In genomic region chr1:16014509-16015482, GRCh38 we compare ENCODE assay signal across 1 cellular context.
TF ChIP-seq lines count a peak whose summit lies in the region.

No MANE protein-coding gene starts in this region.

TF ChIP-seq in K562, 482 proteins besides CTCF, POLR2A, EP300 and RAD21 (continued from another document):
- TF ChIP-seq, protein P1, sequence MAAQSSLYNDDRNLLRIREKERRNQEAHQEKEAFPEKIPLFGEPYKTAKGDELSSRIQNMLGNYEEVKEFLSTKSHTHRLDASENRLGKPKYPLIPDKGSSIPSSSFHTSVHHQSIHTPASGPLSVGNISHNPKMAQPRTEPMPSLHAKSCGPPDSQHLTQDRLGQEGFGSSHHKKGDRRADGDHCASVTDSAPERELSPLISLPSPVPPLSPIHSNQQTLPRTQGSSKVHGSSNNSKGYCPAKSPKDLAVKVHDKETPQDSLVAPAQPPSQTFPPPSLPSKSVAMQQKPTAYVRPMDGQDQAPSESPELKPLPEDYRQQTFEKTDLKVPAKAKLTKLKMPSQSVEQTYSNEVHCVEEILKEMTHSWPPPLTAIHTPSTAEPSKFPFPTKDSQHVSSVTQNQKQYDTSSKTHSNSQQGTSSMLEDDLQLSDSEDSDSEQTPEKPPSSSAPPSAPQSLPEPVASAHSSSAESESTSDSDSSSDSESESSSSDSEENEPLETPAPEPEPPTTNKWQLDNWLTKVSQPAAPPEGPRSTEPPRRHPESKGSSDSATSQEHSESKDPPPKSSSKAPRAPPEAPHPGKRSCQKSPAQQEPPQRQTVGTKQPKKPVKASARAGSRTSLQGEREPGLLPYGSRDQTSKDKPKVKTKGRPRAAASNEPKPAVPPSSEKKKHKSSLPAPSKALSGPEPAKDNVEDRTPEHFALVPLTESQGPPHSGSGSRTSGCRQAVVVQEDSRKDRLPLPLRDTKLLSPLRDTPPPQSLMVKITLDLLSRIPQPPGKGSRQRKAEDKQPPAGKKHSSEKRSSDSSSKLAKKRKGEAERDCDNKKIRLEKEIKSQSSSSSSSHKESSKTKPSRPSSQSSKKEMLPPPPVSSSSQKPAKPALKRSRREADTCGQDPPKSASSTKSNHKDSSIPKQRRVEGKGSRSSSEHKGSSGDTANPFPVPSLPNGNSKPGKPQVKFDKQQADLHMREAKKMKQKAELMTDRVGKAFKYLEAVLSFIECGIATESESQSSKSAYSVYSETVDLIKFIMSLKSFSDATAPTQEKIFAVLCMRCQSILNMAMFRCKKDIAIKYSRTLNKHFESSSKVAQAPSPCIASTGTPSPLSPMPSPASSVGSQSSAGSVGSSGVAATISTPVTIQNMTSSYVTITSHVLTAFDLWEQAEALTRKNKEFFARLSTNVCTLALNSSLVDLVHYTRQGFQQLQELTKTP (IDR thresholded peaks at IDR 0.05; ENCODE audit: low read depth in 1 of 2, partially characterized antibody in 2 of 2) = no peak
- 0 out of 2 replicates have a peak, but pooled peaks have one; percentile 14 for TF ChIP-seq ZNF395 (CRISPR knock-in tag; IDR thresholded peaks at IDR 0.05)
- no peak for TF ChIP-seq PURB (CRISPR knock-in tag; IDR thresholded peaks at IDR 0.05; ENCODE audit: low read depth)
- TF ChIP-seq, protein P2, sequence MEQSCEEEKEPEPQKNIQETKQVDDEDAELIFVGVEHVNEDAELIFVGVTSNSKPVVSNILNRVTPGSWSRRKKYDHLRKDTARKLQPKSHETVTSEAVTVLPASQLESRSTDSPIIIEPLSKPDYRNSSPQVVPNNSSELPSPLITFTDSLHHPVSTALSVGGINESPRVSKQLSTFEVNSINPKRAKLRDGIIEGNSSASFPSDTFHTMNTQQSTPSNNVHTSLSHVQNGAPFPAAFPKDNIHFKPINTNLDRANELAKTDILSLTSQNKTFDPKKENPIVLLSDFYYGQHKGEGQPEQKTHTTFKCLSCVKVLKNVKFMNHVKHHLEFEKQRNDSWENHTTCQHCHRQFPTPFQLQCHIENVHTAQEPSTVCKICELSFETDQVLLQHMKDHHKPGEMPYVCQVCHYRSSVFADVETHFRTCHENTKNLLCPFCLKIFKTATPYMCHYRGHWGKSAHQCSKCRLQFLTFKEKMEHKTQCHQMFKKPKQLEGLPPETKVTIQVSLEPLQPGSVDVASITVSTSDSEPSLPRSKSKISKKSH (CRISPR knock-in tag; IDR thresholded peaks at IDR 0.05) = no peak
- TF ChIP-seq SAFB2 (IDR thresholded peaks at IDR 0.05; ENCODE audit: borderline replicate concordance, low read depth, low read length, severe bottlenecking) = no peak
- TF ChIP-seq HBP1 (CRISPR knock-in tag; IDR thresholded peaks at IDR 0.05) = no peak
- no peak for TF ChIP-seq JUNB (CRISPR knock-in tag; conservative IDR thresholded peaks at IDR 0.05)
- peak in 1 of 3 experiments; percentile 48; a peak in 1 of 6 replicates for TF ChIP-seq ZBTB11 (CRISPR knock-in tag; IDR thresholded peaks at IDR 0.05)
TF ChIP-seq in K562: peak in this region for 68.
